21 cellular contexts compared by ENCODE assay signal in genomic region chr9:128247191-128247803, GRCh38.
"Had no signal": no experiment of that assay in that cellular context is flagged by ENCODE, and none has a peak within 500 bp of the region (broad histone marks: within the 10 kb centered on the region; RNA-seq: fewer than 3 reads in every experiment).

No MANE protein-coding gene starts in this region.

- ATAC-seq: activated CD8-positive, alpha-beta T cell treated with anti-CD3 and anti-CD28 coated beads for 36 hours; gastrocnemius medialis; heart right ventricle; natural killer cell treated with Interleukin-12 subunit alpha and Interleukin-12 subunit beta and Interleukin-15 and Interleukin-18, amount 100 ng/mL, for 72 hours; right lobe of liver; stimulated activated memory B cell treated with anti-CD40 and anti-IgM and Interleukin-4, amounts not matched to agents 10 μg/mL and 1 μg/mL and 100 μg/mL, for 72 hours; upper lobe of right lung had no signal

- DNase-seq: activated B cell treated with CpG ODN at 0.5 μM for 24 hours; activated CD4-positive, alpha-beta T cell treated with anti-CD3 and anti-CD28 coated beads, Interleukin-2, amount 10 ng/mL, durations not matched to agents 24 days and 14 days; activated CD8-positive, alpha-beta T cell treated with anti-CD3 and anti-CD28 coated beads for 36 hours; activated naive CD4-positive, alpha-beta T cell treated with anti-CD3 and anti-CD28 coated beads for 36 hours; activated T-cell treated with anti-CD3 and anti-CD28 coated beads, Interleukin-2, amount 50 U/mL, for 1 hour; effector CD4-positive, alpha-beta T cell; gastrocnemius medialis; heart right ventricle; immature natural killer cell; occipital lobe; right lobe of liver; stimulated activated CD4-positive, alpha-beta T cell treated with anti-CD3 and anti-CD28 coated beads, Interleukin-4, amount 100 ng/mL, for 4 hours; testis; upper lobe of right lung had no signal

- H3K27me3 ChIP-seq: right lobe of liver, testis, upper lobe of right lung had no signal

- H3K4me3 ChIP-seq: coronary artery, gastrocnemius medialis, heart right ventricle, right lobe of liver, SK-N-MC, testis, upper lobe of right lung had no signal

- H3K4me1 ChIP-seq: gastrocnemius medialis had no signal

- FAIRE-seq: TTC549 had no signal

- H3K36me3 ChIP-seq: gastrocnemius medialis, heart right ventricle, right lobe of liver, upper lobe of right lung had no signal

- H3K4me3 Mint-ChIP-seq: activated B cell treated with CpG ODN at 0.5 μM for 24 hours; activated CD4-positive, alpha-beta T cell treated with anti-CD3 and anti-CD28 coated beads, Interleukin-2, amount 10 ng/mL, durations not matched to agents 24 days and 14 days; activated CD8-positive, alpha-beta T cell treated with anti-CD3 and anti-CD28 coated beads for 36 hours; activated naive CD4-positive, alpha-beta T cell treated with anti-CD3 and anti-CD28 coated beads for 36 hours; immature natural killer cell; memory B cell; natural killer cell treated with Interleukin-12 subunit alpha and Interleukin-12 subunit beta and Interleukin-15 and Interleukin-18, amount 100 ng/mL, for 72 hours; stimulated activated memory B cell treated with anti-CD40 and anti-IgM and Interleukin-4, amounts not matched to agents 10 μg/mL and 1 μg/mL and 100 μg/mL, for 72 hours; T-helper 2 cell treated with Interferon-gamma antibody and Interleukin-4, amounts not matched to agents 5 μg/mL and 100 μg/mL, for 36 hours had no signal

- H3K9me3 Mint-ChIP-seq: activated B cell treated with CpG ODN at 0.5 μM for 24 hours; activated CD4-positive, alpha-beta T cell treated with anti-CD3 and anti-CD28 coated beads, Interleukin-2, amount 10 ng/mL, durations not matched to agents 24 days and 14 days; activated CD8-positive, alpha-beta T cell treated with anti-CD3 and anti-CD28 coated beads for 36 hours; activated naive CD4-positive, alpha-beta T cell treated with anti-CD3 and anti-CD28 coated beads for 36 hours; immature natural killer cell; memory B cell; natural killer cell treated with Interleukin-12 subunit alpha and Interleukin-12 subunit beta and Interleukin-15 and Interleukin-18, amount 100 ng/mL, for 72 hours; stimulated activated memory B cell treated with anti-CD40 and anti-IgM and Interleukin-4, amounts not matched to agents 10 μg/mL and 1 μg/mL and 100 μg/mL, for 72 hours; T-helper 2 cell treated with Interferon-gamma antibody and Interleukin-4, amounts not matched to agents 5 μg/mL and 100 μg/mL, for 36 hours had no signal

- H3K27ac Mint-ChIP-seq: activated B cell treated with CpG ODN at 0.5 μM for 24 hours; activated CD4-positive, alpha-beta T cell treated with anti-CD3 and anti-CD28 coated beads, Interleukin-2, amount 10 ng/mL, durations not matched to agents 24 days and 14 days; activated CD8-positive, alpha-beta T cell treated with anti-CD3 and anti-CD28 coated beads for 36 hours; activated naive CD4-positive, alpha-beta T cell treated with anti-CD3 and anti-CD28 coated beads for 36 hours; immature natural killer cell; memory B cell; natural killer cell treated with Interleukin-12 subunit alpha and Interleukin-12 subunit beta and Interleukin-15 and Interleukin-18, amount 100 ng/mL, for 72 hours; stimulated activated memory B cell treated with anti-CD40 and anti-IgM and Interleukin-4, amounts not matched to agents 10 μg/mL and 1 μg/mL and 100 μg/mL, for 72 hours; T-helper 2 cell treated with Interferon-gamma antibody and Interleukin-4, amounts not matched to agents 5 μg/mL and 100 μg/mL, for 36 hours had no signal

- H3K9me3 ChIP-seq: gastrocnemius medialis, heart right ventricle, right lobe of liver, testis, upper lobe of right lung had no signal

- H3K27ac ChIP-seq: coronary artery, gastrocnemius medialis, right lobe of liver, testis, upper lobe of right lung had no signal

- H3K36me3 Mint-ChIP-seq: immature natural killer cell; memory B cell; natural killer cell treated with Interleukin-12 subunit alpha and Interleukin-12 subunit beta and Interleukin-15 and Interleukin-18, amount 100 ng/mL, for 72 hours; stimulated activated memory B cell treated with anti-CD40 and anti-IgM and Interleukin-4, amounts not matched to agents 10 μg/mL and 1 μg/mL and 100 μg/mL, for 72 hours had no signal
